Comparison of ENCODE assay signal across 8 cellular contexts in genomic region chr13:49791753-49792549, GRCh38. TPM values are rescaled to one million over a fixed set of nuclear protein-coding genes. Genes with fewer than 3 reads are reported as not detected.
DNase-seq lines count a peak whose midpoint lies in the region; ATAC-seq and TF ChIP-seq lines count a peak whose summit lies in the region.

No MANE protein-coding gene starts in this region.

- peak overlapping the region; percentile 94 for H2AFZ ChIP-seq in GM23248

- H3K27ac ChIP-seq in GM23248, result peak overlapping the region; percentile 86
- peak overlapping the region; percentile 92 for H3K27ac ChIP-seq in colonic mucosa
- peak overlapping the region; percentile 76 to 92 (median 86) for H3K27ac ChIP-seq in right lobe of liver

- peak; percentile 8 for TF ChIP-seq POLR2A in right lobe of liver (IDR thresholded peaks at IDR 0.05)

- in situ Hi-C loops in GM23248 (cut with MboI), result no loop called here

- ATAC-seq in right lobe of liver, result peak; percentile 3 to 18 (median 12)

- H3K9me2 ChIP-seq in GM23248 (ENCODE audit: insufficient read depth), result no peaks in the 10 kb centered on the region

- peaks cover 51% of the 10 kb centered on the region for H3K79me2 ChIP-seq in GM23248 (ENCODE audit: insufficient read depth)

- DNase-seq in GM23248, result peak; percentile 70
- DNase-seq in M059J (ENCODE audit: low read depth), result peak; percentile 49
- peak; percentile 67 for DNase-seq in activated CD4-positive, alpha-beta T cell treated with anti-CD3 and anti-CD28 coated beads for 48 hours
- peak; percentile 58 for DNase-seq in colonic mucosa
- DNase-seq in right lobe of liver, result peak; percentile 62 to 73 (median 62)
- peak; percentile 39 to 41 for DNase-seq in stimulated activated CD4-positive, alpha-beta T cell treated with anti-CD3 and anti-CD28 coated beads, Interleukin-4, amount 100 ng/mL, for 48 hours (ENCODE audit: low read depth in 2 of 2)
- DNase-seq in NCI-H1930 (lab: John Stamatoyannopoulos, UW), result no peak

- no peaks in the 10 kb centered on the region for H3K27me3 ChIP-seq in GM23248 (replicated peaks; ENCODE audit: insufficient read depth)
- no peaks in the 10 kb centered on the region for H3K27me3 ChIP-seq in colonic mucosa
- no peaks in the 10 kb centered on the region for H3K27me3 ChIP-seq in right lobe of liver

- H3K36me3 ChIP-seq in GM23248 (ENCODE audit: low read depth) (no peaks in the 10 kb centered on the region), colonic mucosa (no peaks in the 10 kb centered on the region), right lobe of liver (no peaks in the 10 kb centered on the region)

- intact Hi-C loops in colonic mucosa (cut with DNase I) (loop anchor here (5.0 kb wide), 1 partner anchor 105 kb away; no protein-coding TSS in a partner anchor), right lobe of liver (cut with DNase I) (loop anchor here in 1 of 2 donors (10.0 kb wide), 1 partner anchor 117 kb away; no protein-coding TSS in a partner anchor)

- H3K4me1 ChIP-seq in GM23248 (ENCODE audit: insufficient read depth) (peaks cover 13% of the 10 kb centered on the region), colonic mucosa (no peaks in the 10 kb centered on the region), right lobe of liver (peaks cover 0 to 14% (median 4%) of the 10 kb centered on the region in 4 donors)

- H4K20me1 ChIP-seq in GM23248 (ENCODE audit: insufficient read depth), result no peaks in the 10 kb centered on the region

- peaks cover 8% of the 10 kb centered on the region; the same call in 1 of the 2 replicates for H3F3A ChIP-seq in GM23248 (ENCODE audit: insufficient read depth)

- H3K9ac ChIP-seq in GM23248 (peak overlapping the region; percentile 94), colonic mucosa (ENCODE audit: low read depth in 2 of 2, low read length in 2 of 2) (peak overlapping the region; percentile 53 to 86)

- H3K4me3 ChIP-seq in GM08714 (ENCODE audit: low read length), result peak overlapping the region; percentile 99
- H3K4me3 ChIP-seq in GM23248, result peak overlapping the region; percentile 87
- H3K4me3 ChIP-seq in colonic mucosa, result peak overlapping the region; percentile 87
- H3K4me3 ChIP-seq in right lobe of liver, result peak overlapping the region; percentile 90 to 96 (median 94)

- no peaks in the 10 kb centered on the region for H3K9me3 ChIP-seq in GM23248 (ENCODE audit: low read depth)
- no peaks in the 10 kb centered on the region for H3K9me3 ChIP-seq in colonic mucosa
- H3K9me3 ChIP-seq in right lobe of liver, result no peaks in the 10 kb centered on the region

- TF ChIP-seq CTCF in colonic mucosa (IDR thresholded peaks at IDR 0.05), result no peak
- TF ChIP-seq CTCF in right lobe of liver (IDR thresholded peaks at IDR 0.05), result no peak

- 1 to 3% methylated on average over 79 to 87 of the region's 97 CpGs for WGBS in GM23248 (ENCODE audit: low coverage in 1 of 2, low lambda C conversion rate in 2 of 2, missing lambda C conversion rate in 2 of 2), 2 experiments
- 0% methylated on average over 2 of the region's 97 CpGs for WGBS in right lobe of liver (ENCODE audit: insufficient coverage, low coverage, low lambda C conversion rate, missing lambda C conversion rate)

- peak overlapping the region; percentile 100 for H3K4me2 ChIP-seq in GM23248 (ENCODE audit: unreplicated experiment)

RNA-seq across cellular contexts. Expression of gene KPNA3, which starts 0.5 kb away (rescaled TPM):
- total RNA-seq in GM23248 (2014; rRNA removed; shearing (Covaris generic)), result 33.0 and 36.4 TPM in 2 replicates
- polyA plus RNA-seq in GM23248 (2016; fragmentation: Nextera tagmentation; extraction: Ambion mirVana), result 29.8 and 34.9 TPM in 2 replicates
- 23.0 and 32.2 TPM in 2 replicates for total RNA-seq in M059J (2014; rRNA removed; shearing (Covaris generic))
- total RNA-seq in colonic mucosa (10 to 100 TPM; 28.9 to 31.3 TPM), right lobe of liver (10 to 100 TPM; 16.3 to 27.2 (median 19.5) TPM)

Comparison
In these comparisons a context has a peak if more than half of its experiments do, and no peak if none do; other contexts are left out.
1. DNase-seq: peak in GM23248 (single experiment), M059J (single experiment), activated CD4-positive, alpha-beta T cell treated with anti-CD3 and anti-CD28 coated beads for 48 hours (single experiment), colonic mucosa (single experiment), right lobe of liver (3 of 3) and stimulated activated CD4-positive, alpha-beta T cell treated with anti-CD3 and anti-CD28 coated beads, Interleukin-4, amount 100 ng/mL, for 48 hours (2 of 2); none in NCI-H1930 (0 of 2).
2. Peak in every context shown above with its lines, with median percentiles within 50 percentile points of each other: H3K4me3 ChIP-seq and H3K27ac ChIP-seq.